ENCODE assay signal across 20 cellular contexts in the genomic region with DNA sequence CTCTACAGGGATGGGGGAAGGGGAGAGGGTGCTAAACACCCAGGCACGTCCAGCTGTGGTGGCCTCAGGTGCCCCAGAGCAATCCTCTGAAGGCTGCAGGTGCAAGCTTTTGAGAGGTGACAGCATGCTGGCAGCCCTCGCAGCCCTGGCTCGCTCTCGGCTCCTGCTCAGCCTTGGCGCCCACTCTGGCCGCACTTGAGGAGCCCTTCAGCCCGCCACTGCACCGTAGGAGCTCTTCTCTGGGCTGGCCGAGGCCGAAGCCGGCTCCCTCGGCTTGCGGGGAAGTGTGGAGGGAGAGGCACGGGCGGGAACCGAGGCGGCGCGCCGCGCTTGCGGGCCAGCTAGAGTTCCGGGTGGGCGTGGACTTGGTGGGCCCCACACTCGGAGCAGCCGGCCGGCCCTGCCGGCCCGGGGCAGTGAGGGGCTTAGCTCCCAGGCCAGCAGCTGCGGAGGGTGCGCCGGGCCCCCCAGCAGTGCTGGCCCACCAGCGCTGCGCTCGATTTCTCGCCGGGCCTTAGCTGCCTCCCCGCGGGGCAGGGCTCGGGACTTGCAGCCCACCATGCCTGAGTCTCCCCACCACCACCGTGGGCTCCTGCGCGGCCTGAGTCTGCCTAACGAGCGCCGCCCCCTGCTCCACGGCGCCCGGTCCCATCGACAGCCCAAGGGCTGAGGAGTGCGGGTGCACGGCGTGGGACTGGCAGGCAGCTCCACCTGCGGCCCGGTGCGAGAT.
DNase-seq lines count a peak whose midpoint lies in the region; ATAC-seq and TF ChIP-seq lines count a peak whose summit lies in the region.
"Had no signal": no experiment of that assay in that cellular context is flagged by ENCODE, and none has a peak within 500 bp of the region (broad histone marks: within the 10 kb centered on the region; RNA-seq: fewer than 3 reads in every experiment).

No MANE protein-coding gene starts in this region.

- H3K27me3 Mint-ChIP-seq in stimulated activated memory B cell treated with anti-CD40 and anti-IgM and Interleukin-4, amounts not matched to agents 10 μg/mL and 1 μg/mL and 100 μg/mL, for 72 hours: peaks cover 47% of the 10 kb centered on the region
- H3K27me3 Mint-ChIP-seq: CD4-positive, CD25-positive, alpha-beta regulatory T cell had no signal

- no CpG with 5 or more reads among the region's 56 CpGs for WGBS in trophoblast cell (ENCODE audit: extremely low coverage, insufficient coverage, insufficient read length)

- DNase-seq in DMS79 (lab: John Stamatoyannopoulos, UW): peak; percentile 72
- peak; percentile 70 for DNase-seq in DMS79 treated with DMSO at 0.1 percent for 48 hours (lab: John Stamatoyannopoulos, UW)
- DNase-seq in coronary artery (ENCODE audit: low spot score): peak; percentile 49
- no peak for DNase-seq in trophoblast cell
- no peak for DNase-seq in dermis blood vessel endothelial cell
- DNase-seq in activated CD4-positive, alpha-beta T cell treated with anti-CD3 and anti-CD28 coated beads, Interleukin-2, amount 50 U/mL, for 48 hours: no peak
- DNase-seq: Caco-2; CD4-positive, CD25-positive, alpha-beta regulatory T cell; DMS153; HFFc6; IMR-90; Karpas-422; MG63; NCI-H1092; NCI-H146; NCI-H2107; NCI-H69; OCI-M1; SIG-M5 had no signal

- H3K4me3 ChIP-seq in coronary artery (no peak overlapping the region), trophoblast cell (ENCODE audit: low read depth, low read length) (no peak overlapping the region)
- H3K4me3 ChIP-seq: MG63 had no signal

- no peak overlapping the region for H3K4me2 ChIP-seq in trophoblast cell (ENCODE audit: low read length)

- no peaks in the 10 kb centered on the region for H3K79me2 ChIP-seq in trophoblast cell (ENCODE audit: control insufficient read depth, insufficient read depth, low read length, poor library complexity)

- H3K4me1 ChIP-seq in trophoblast cell (ENCODE audit: control insufficient read depth in 1 of 2, insufficient read depth in 2 of 2, low read length in 2 of 2): peaks cover 24 to 30% of the 10 kb centered on the region in 2 experiments
- H3K4me1 ChIP-seq: Caco-2 had no signal

- H2BK12ac ChIP-seq in trophoblast cell (ENCODE audit: low read length): peak overlapping the region; percentile 93

- H3K79me1 ChIP-seq in trophoblast cell (ENCODE audit: low read length): peaks cover 24% of the 10 kb centered on the region

- H3K9me3 ChIP-seq in trophoblast cell (ENCODE audit: insufficient read depth, low read depth, low read length): no peaks in the 10 kb centered on the region
- H3K9me3 ChIP-seq: Caco-2, MG63 had no signal

- peak overlapping the region; percentile 72 for H2AK5ac ChIP-seq in trophoblast cell (ENCODE audit: low read length)

- no peaks in the 10 kb centered on the region for H3K36me3 ChIP-seq in trophoblast cell (ENCODE audit: control insufficient read depth in 1 of 2, insufficient read depth in 2 of 2, low read length in 2 of 2)
- H3K36me3 ChIP-seq: MG63 had no signal

- no peak for ATAC-seq in stimulated activated memory B cell treated with anti-CD40 and anti-IgM and Interleukin-4, amounts not matched to agents 10 μg/mL and 1 μg/mL and 100 μg/mL, for 72 hours

- H2BK120ac ChIP-seq in trophoblast cell (ENCODE audit: insufficient read depth, low read length, poor library complexity): peak overlapping the region; percentile 78

- no peak overlapping the region for H2AFZ ChIP-seq in trophoblast cell (ENCODE audit: insufficient read depth, low read length, poor library complexity)

- no peak overlapping the region for H3K9ac ChIP-seq in trophoblast cell (ENCODE audit: low read length)

- H3K27ac Mint-ChIP-seq in stimulated activated memory B cell treated with anti-CD40 and anti-IgM and Interleukin-4, amounts not matched to agents 10 μg/mL and 1 μg/mL and 100 μg/mL, for 72 hours: no peak overlapping the region
- H3K27ac Mint-ChIP-seq: CD4-positive, CD25-positive, alpha-beta regulatory T cell; HFFc6 had no signal

- no peaks in the 10 kb centered on the region for H3K9me3 Mint-ChIP-seq in stimulated activated memory B cell treated with anti-CD40 and anti-IgM and Interleukin-4, amounts not matched to agents 10 μg/mL and 1 μg/mL and 100 μg/mL, for 72 hours
- H3K9me3 Mint-ChIP-seq: HFFc6 had no signal

- H4K12ac ChIP-seq in trophoblast cell (ENCODE audit: low read depth, low read length): peak overlapping the region; percentile 26

- no peak for TF ChIP-seq CTCF in coronary artery (IDR thresholded peaks at IDR 0.05)

- H4K91ac ChIP-seq in trophoblast cell (ENCODE audit: low read depth, low read length): peak overlapping the region; percentile 80

- no peaks in the 10 kb centered on the region for H3K4me1 Mint-ChIP-seq in stimulated activated memory B cell treated with anti-CD40 and anti-IgM and Interleukin-4, amounts not matched to agents 10 μg/mL and 1 μg/mL and 100 μg/mL, for 72 hours
- H3K4me1 Mint-ChIP-seq: CD4-positive, CD25-positive, alpha-beta regulatory T cell had no signal

- H2BK5ac ChIP-seq in trophoblast cell (ENCODE audit: low read depth, low read length, poor library complexity): peak overlapping the region; percentile 15

- peak overlapping the region; percentile 45 for H3K18ac ChIP-seq in trophoblast cell (ENCODE audit: low read length)

- H3K36me3 Mint-ChIP-seq in stimulated activated memory B cell treated with anti-CD40 and anti-IgM and Interleukin-4, amounts not matched to agents 10 μg/mL and 1 μg/mL and 100 μg/mL, for 72 hours: no peaks in the 10 kb centered on the region
- H3K36me3 Mint-ChIP-seq: CD4-positive, CD25-positive, alpha-beta regulatory T cell had no signal

- no peak overlapping the region for H3K4me3 Mint-ChIP-seq in stimulated activated memory B cell treated with anti-CD40 and anti-IgM and Interleukin-4, amounts not matched to agents 10 μg/mL and 1 μg/mL and 100 μg/mL, for 72 hours
- H3K4me3 Mint-ChIP-seq: CD4-positive, CD25-positive, alpha-beta regulatory T cell; HFFc6 had no signal

- no peak overlapping the region for H3K23ac ChIP-seq in trophoblast cell (ENCODE audit: low read length)

- H4K8ac ChIP-seq in trophoblast cell (ENCODE audit: low read depth, low read length): peak overlapping the region; percentile 55

- no peaks in the 10 kb centered on the region for H3K27me3 ChIP-seq in trophoblast cell (ENCODE audit: insufficient read depth, low read length)

- peak overlapping the region; percentile 26 for H3K4ac ChIP-seq in trophoblast cell (ENCODE audit: low read depth, low read length)

- H3K27ac ChIP-seq in coronary artery (no peak overlapping the region), trophoblast cell (ENCODE audit: low read depth, low read length) (peak overlapping the region; percentile 63)

- H3K14ac ChIP-seq in trophoblast cell (ENCODE audit: low read length): peak overlapping the region; percentile 75

Comparison
In these comparisons a context has a peak if more than half of its experiments do, and no peak if none do; other contexts are left out.
1. DNase-seq: peak in DMS79 (single experiment), DMS79 treated with DMSO at 0.1 percent for 48 hours (single experiment) and coronary artery (single experiment); none in trophoblast cell (0 of 2), dermis blood vessel endothelial cell (single experiment) and activated CD4-positive, alpha-beta T cell treated with anti-CD3 and anti-CD28 coated beads, Interleukin-2, amount 50 U/mL, for 48 hours (0 of 2).